ENCODE assay signal across 8 cellular contexts in the genomic region with DNA sequence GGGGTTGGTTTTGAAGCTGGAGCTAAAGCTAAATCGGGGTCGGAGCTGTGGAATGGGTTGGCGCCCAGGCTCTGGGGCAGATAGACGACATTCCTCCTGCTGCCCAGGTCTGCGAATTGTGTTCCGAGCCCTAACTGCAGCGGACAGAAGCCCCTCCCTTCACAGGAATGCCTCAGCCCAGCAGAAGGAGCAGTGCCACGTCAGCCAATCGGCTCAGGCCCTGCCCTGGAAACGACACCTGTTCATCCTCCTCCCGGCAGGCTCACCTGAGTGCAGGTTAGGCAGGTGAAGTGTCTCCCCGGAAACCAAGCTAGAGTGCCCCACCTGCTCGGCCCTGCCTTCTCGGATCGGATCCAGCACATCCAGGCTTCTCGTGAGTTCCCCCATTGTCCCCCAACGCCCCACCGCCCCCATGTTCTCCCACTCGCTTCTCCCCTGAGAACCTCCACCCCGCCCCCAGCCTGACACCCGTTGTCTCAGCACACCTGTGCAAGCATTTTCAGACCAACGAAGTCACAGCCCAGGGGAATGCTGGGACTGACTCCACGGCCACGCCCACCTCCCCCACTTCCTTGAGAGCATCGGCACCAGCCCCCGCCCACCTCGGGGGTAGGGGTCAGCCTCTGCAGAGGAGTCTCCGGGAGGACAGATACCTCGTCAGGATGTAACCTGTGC. TPM values are rescaled to one million over a fixed set of nuclear protein-coding genes. Genes with fewer than 3 reads are reported as not detected.
DNase-seq lines count a peak whose midpoint lies in the region; ATAC-seq and TF ChIP-seq lines count a peak whose summit lies in the region.

No MANE protein-coding gene starts in this region.

- CTCF ChIA-PET in activated CD8-positive, alpha-beta T cell treated with anti-CD3 and anti-CD28 coated beads for 36 hours (lab: Charles Lee) = no interaction called here
- CTCF ChIA-PET in activated CD8-positive, alpha-beta T cell treated with anti-CD3 and anti-CD28 coated beads, Interleukin-2, amount 10 ng/mL, durations not matched to agents 7 days and 5 days (lab: Charles Lee) = no interaction called here

- peak; percentile 25 for ATAC-seq in activated CD8-positive, alpha-beta T cell treated with anti-CD3 and anti-CD28 coated beads for 36 hours
- no peak for ATAC-seq in activated CD8-positive, alpha-beta T cell treated with anti-CD3 and anti-CD28 coated beads, Interleukin-2, amount 10 ng/mL, durations not matched to agents 7 days and 5 days
- no peak for ATAC-seq in HG03039 (IDR thresholded peaks at IDR 0.05; ENCODE audit: unreplicated experiment)
- no peak for ATAC-seq in HG03280 (IDR thresholded peaks at IDR 0.05; ENCODE audit: unreplicated experiment)
- no peak for ATAC-seq in GM21447 (IDR thresholded peaks at IDR 0.05; ENCODE audit: unreplicated experiment)

- peaks cover 21% of the 10 kb centered on the region for H3K4me1 Mint-ChIP-seq in activated CD8-positive, alpha-beta T cell treated with anti-CD3 and anti-CD28 coated beads for 36 hours (ENCODE audit: low read depth)
- peaks cover 25% of the 10 kb centered on the region for H3K4me1 Mint-ChIP-seq in activated CD8-positive, alpha-beta T cell treated with anti-CD3 and anti-CD28 coated beads, Interleukin-2, amount 10 ng/mL, durations not matched to agents 7 days and 5 days (ENCODE audit: low read depth)
- H3K4me1 Mint-ChIP-seq in activated naive CD4-positive, alpha-beta T cell treated with anti-CD3 and anti-CD28 coated beads, Interleukin-2, amount 50 U/mL, for 24 hours = peaks cover 30% of the 10 kb centered on the region

- H3K36me3 ChIP-seq in stomach = no peaks in the 10 kb centered on the region

- POLR2A ChIA-PET in activated CD8-positive, alpha-beta T cell treated with anti-CD3 and anti-CD28 coated beads for 36 hours (lab: Charles Lee) = interaction anchor here (0.5 kb wide), 1 partner anchor 897 kb away, joined by 3 read pairs; no protein-coding TSS in a partner anchor
- POLR2A ChIA-PET in activated CD8-positive, alpha-beta T cell treated with anti-CD3 and anti-CD28 coated beads, Interleukin-2, amount 10 ng/mL, durations not matched to agents 7 days and 5 days (lab: Charles Lee) = no interaction called here

- H3K27me3 Mint-ChIP-seq in activated CD8-positive, alpha-beta T cell treated with anti-CD3 and anti-CD28 coated beads for 36 hours = peaks cover 12% of the 10 kb centered on the region
- peaks cover 11% of the 10 kb centered on the region for H3K27me3 Mint-ChIP-seq in activated CD8-positive, alpha-beta T cell treated with anti-CD3 and anti-CD28 coated beads, Interleukin-2, amount 10 ng/mL, durations not matched to agents 7 days and 5 days (ENCODE audit: low read depth)
- peaks cover 5% of the 10 kb centered on the region for H3K27me3 Mint-ChIP-seq in activated naive CD4-positive, alpha-beta T cell treated with anti-CD3 and anti-CD28 coated beads, Interleukin-2, amount 50 U/mL, for 24 hours

- H3K9me3 ChIP-seq in stomach = no peaks in the 10 kb centered on the region

- peaks cover 5% of the 10 kb centered on the region for H3K9me3 Mint-ChIP-seq in activated CD8-positive, alpha-beta T cell treated with anti-CD3 and anti-CD28 coated beads for 36 hours
- H3K9me3 Mint-ChIP-seq in activated CD8-positive, alpha-beta T cell treated with anti-CD3 and anti-CD28 coated beads, Interleukin-2, amount 10 ng/mL, durations not matched to agents 7 days and 5 days (ENCODE audit: insufficient read depth) = no peaks in the 10 kb centered on the region
- H3K9me3 Mint-ChIP-seq in activated naive CD4-positive, alpha-beta T cell treated with anti-CD3 and anti-CD28 coated beads, Interleukin-2, amount 50 U/mL, for 24 hours = peaks cover 10% of the 10 kb centered on the region

- DNase-seq in activated CD8-positive, alpha-beta T cell treated with anti-CD3 and anti-CD28 coated beads for 36 hours = peak; percentile 51
- DNase-seq in activated CD8-positive, alpha-beta T cell treated with anti-CD3 and anti-CD28 coated beads, Interleukin-2, amount 10 ng/mL, durations not matched to agents 7 days and 5 days = no peak
- DNase-seq in iris pigment epithelial cell (ENCODE audit: low read depth) = peak; percentile 12
- DNase-seq in stomach = peak; percentile 93

- intact Hi-C loops in activated CD8-positive, alpha-beta T cell treated with anti-CD3 and anti-CD28 coated beads for 36 hours (cut with micrococcal nuclease) = no loop called here
- intact Hi-C loops in stomach (cut with DNase I; ENCODE audit: low total_unique reads) = no loop called here

- H3K36me3 Mint-ChIP-seq in activated CD8-positive, alpha-beta T cell treated with anti-CD3 and anti-CD28 coated beads for 36 hours (ENCODE audit: low read depth) = peaks cover 5% of the 10 kb centered on the region
- peaks cover 11% of the 10 kb centered on the region for H3K36me3 Mint-ChIP-seq in activated CD8-positive, alpha-beta T cell treated with anti-CD3 and anti-CD28 coated beads, Interleukin-2, amount 10 ng/mL, durations not matched to agents 7 days and 5 days (ENCODE audit: low read depth)
- H3K36me3 Mint-ChIP-seq in activated naive CD4-positive, alpha-beta T cell treated with anti-CD3 and anti-CD28 coated beads, Interleukin-2, amount 50 U/mL, for 24 hours = peaks cover 4% of the 10 kb centered on the region

- H3K27ac ChIP-seq in stomach = peak overlapping the region; percentile 79 to 86 (median 81)

- H3K4me3 ChIP-seq in stomach = peak overlapping the region; percentile 27 to 45 (median 38)

- TF ChIP-seq POLR2A in stomach (IDR thresholded peaks at IDR 0.05) = peak in 1 of 4 donors; percentile 23

- H3K27me3 ChIP-seq in stomach = peaks cover 0 to 28% (median 10%) of the 10 kb centered on the region in 3 donors

- no peak for TF ChIP-seq EP300 in stomach (IDR thresholded peaks at IDR 0.05)

- no peak overlapping the region for H3K27ac Mint-ChIP-seq in activated CD8-positive, alpha-beta T cell treated with anti-CD3 and anti-CD28 coated beads for 36 hours
- no peak overlapping the region for H3K27ac Mint-ChIP-seq in activated CD8-positive, alpha-beta T cell treated with anti-CD3 and anti-CD28 coated beads, Interleukin-2, amount 10 ng/mL, durations not matched to agents 7 days and 5 days
- no peak overlapping the region for H3K27ac Mint-ChIP-seq in activated naive CD4-positive, alpha-beta T cell treated with anti-CD3 and anti-CD28 coated beads, Interleukin-2, amount 50 U/mL, for 24 hours

- no peak for TF ChIP-seq CTCF in activated CD8-positive, alpha-beta T cell treated with anti-CD3 and anti-CD28 coated beads for 36 hours (IDR thresholded peaks at IDR 0.05)
- no peak for TF ChIP-seq CTCF in stomach (IDR thresholded peaks at IDR 0.05)

- peak overlapping the region; percentile 47 for H3K4me3 Mint-ChIP-seq in activated CD8-positive, alpha-beta T cell treated with anti-CD3 and anti-CD28 coated beads for 36 hours
- no peak overlapping the region for H3K4me3 Mint-ChIP-seq in activated CD8-positive, alpha-beta T cell treated with anti-CD3 and anti-CD28 coated beads, Interleukin-2, amount 10 ng/mL, durations not matched to agents 7 days and 5 days
- peak overlapping the region; percentile 49 for H3K4me3 Mint-ChIP-seq in activated naive CD4-positive, alpha-beta T cell treated with anti-CD3 and anti-CD28 coated beads, Interleukin-2, amount 50 U/mL, for 24 hours

- WGBS in stomach, 5 donors = 3 to 7% (median 5%) methylated on average over 14 to 29 of the region's 29 CpGs

- peaks cover 7 to 47% (median 35%) of the 10 kb centered on the region in 4 donors for H3K4me1 ChIP-seq in stomach

RNA-seq across cellular contexts. Expression of a gene that starts 0.8 kb away (rescaled TPM):
- under 1 TPM in 1 of 2 experiments, not detected in 1; 0.81 TPM for total RNA-seq in activated CD8-positive, alpha-beta T cell treated with anti-CD3 and anti-CD28 coated beads for 36 hours
- total RNA-seq in activated CD8-positive, alpha-beta T cell treated with anti-CD3 and anti-CD28 coated beads, Interleukin-2, amount 10 ng/mL, durations not matched to agents 7 days and 5 days = not detected
- total RNA-seq in stomach = 10 to 100 TPM in 3 of 5 donors, 1 to 10 TPM in 2; 7.0 to 41.9 (median 13.6) TPM
- polyA plus RNA-seq in stomach = 10 to 100 TPM; 19.2 to 38.8 (median 26.5) TPM

RNA-seq across cellular contexts. Expression of a gene that starts 14.8 kb away (rescaled TPM):
- total RNA-seq in activated CD8-positive, alpha-beta T cell treated with anti-CD3 and anti-CD28 coated beads for 36 hours = not detected
- total RNA-seq in activated CD8-positive, alpha-beta T cell treated with anti-CD3 and anti-CD28 coated beads, Interleukin-2, amount 10 ng/mL, durations not matched to agents 7 days and 5 days = not detected
- 10 to 100 TPM in 2 of 5 donors, 1 to 10 TPM in 2, not detected in 1; 4.3 to 24.3 (median 11.6) TPM for total RNA-seq in stomach
- 10 to 100 TPM in 2 of 3 donors, 1 to 10 TPM in 1; 7.7 to 34.4 (median 20.2) TPM for polyA plus RNA-seq in stomach

RNA-seq across cellular contexts. Expression of a gene that starts 30.2 kb away (rescaled TPM):
- total RNA-seq in activated CD8-positive, alpha-beta T cell treated with anti-CD3 and anti-CD28 coated beads for 36 hours = under 1 TPM in 1 of 2 experiments, not detected in 1; 0.25 TPM
- 1 to 10 TPM in 1 of 2 experiments, under 1 TPM in 1; 0.53 to 1.3 TPM for total RNA-seq in activated CD8-positive, alpha-beta T cell treated with anti-CD3 and anti-CD28 coated beads, Interleukin-2, amount 10 ng/mL, durations not matched to agents 7 days and 5 days
- total RNA-seq in stomach = 10 to 100 TPM in 4 of 5 donors, not detected in 1; 13.8 to 36.2 (median 16.4) TPM
- polyA plus RNA-seq in stomach = 1 to 10 TPM; 2.1 to 5.8 (median 3.1) TPM

Comparison
In these comparisons a context has a peak if more than half of its experiments do, and no peak if none do; other contexts are left out.
1. RNA of a gene that starts 0.8 kb away (total RNA-seq): 7.0 to 41.9 TPM in stomach; 0.81 TPM in activated CD8-positive, alpha-beta T cell treated with anti-CD3 and anti-CD28 coated beads for 36 hours and not detected in activated CD8-positive, alpha-beta T cell treated with anti-CD3 and anti-CD28 coated beads, Interleukin-2, amount 10 ng/mL, durations not matched to agents 7 days and 5 days; every median in the first group is over 4 times any median in the second.